ENCODE assay signal across 12 cellular contexts in genomic region chr2:103132536-103133217, GRCh38.
DNase-seq lines count a peak whose midpoint lies in the region; ATAC-seq and TF ChIP-seq lines count a peak whose summit lies in the region.
"Had no signal": no experiment of that assay in that cellular context is flagged by ENCODE, and none has a peak within 500 bp of the region (broad histone marks: within the 10 kb centered on the region; RNA-seq: fewer than 3 reads in every experiment).

No MANE protein-coding gene starts in this region.

- no peaks in the 10 kb centered on the region for H3K27me3 Mint-ChIP-seq in natural killer cell (ENCODE audit: low read depth in 2 of 2)

- no peaks in the 10 kb centered on the region for H3K9me3 ChIP-seq in testis
- H3K9me3 ChIP-seq: colonic mucosa, lower lobe of right lung had no signal

- no peaks in the 10 kb centered on the region for H3K27me3 ChIP-seq in testis
- H3K27me3 ChIP-seq: colonic mucosa had no signal

- H3K4me3 ChIP-seq in testis = no peak overlapping the region
- H3K4me3 ChIP-seq: colonic mucosa, lower lobe of right lung, PC-9 had no signal

- H3K4me1 Mint-ChIP-seq in natural killer cell = peaks cover 30 to 32% of the 10 kb centered on the region in 2 donors

- H3K36me3 ChIP-seq in testis (ENCODE audit: low read depth, missing control alignments) = no peaks in the 10 kb centered on the region
- H3K36me3 ChIP-seq: colonic mucosa, lower lobe of right lung had no signal

- peak; percentile 99 for ATAC-seq in GM19395 (IDR thresholded peaks at IDR 0.05; ENCODE audit: unreplicated experiment)
- ATAC-seq in HG02588 (IDR thresholded peaks at IDR 0.05; ENCODE audit: unreplicated experiment) = peak; percentile 93
- ATAC-seq in HG03442 (IDR thresholded peaks at IDR 0.05; ENCODE audit: unreplicated experiment) = peak; percentile 99
- peak; percentile 97 to 100 (median 99) for ATAC-seq in natural killer cell
- ATAC-seq: lower lobe of right lung had no signal

- H3K27ac ChIP-seq in testis = no peak overlapping the region
- H3K27ac ChIP-seq: colonic mucosa, lower lobe of right lung, PC-9 had no signal

- H3K36me3 Mint-ChIP-seq in natural killer cell = peaks cover 8% of the 10 kb centered on the region

- whole genome bisulfite sequencing in testis, 2 donors = 62 to 66% methylated on average over 2 of the region's 2 CpGs

- DNase-seq in natural killer cell = peak; percentile 37
- no peak for DNase-seq in SIG-M5 (lab: John Stamatoyannopoulos, UW)
- no peak for DNase-seq in HuH-7 (ENCODE audit: low spot score)
- DNase-seq in testis = no peak
- DNase-seq: activated gamma-delta T cell, colonic mucosa, lower lobe of right lung, NCI-H146, PC-9 had no signal

- H3K27ac Mint-ChIP-seq in natural killer cell = peak overlapping the region; percentile 88 to 90

- peak overlapping the region; percentile 87 for H3K4me3 Mint-ChIP-seq in natural killer cell

- intact Hi-C loops in natural killer cell (cut with micrococcal nuclease) (no loop called here), testis (cut with DNase I; ENCODE audit: low total_unique reads) (no loop called here)

- no peaks in the 10 kb centered on the region for H3K9me3 Mint-ChIP-seq in natural killer cell

- TF ChIP-seq CTCF in natural killer cell (IDR thresholded peaks at IDR 0.05) = no peak
- no peak for TF ChIP-seq CTCF in testis (IDR thresholded peaks at IDR 0.05)

- no peaks in the 10 kb centered on the region for H3K4me1 ChIP-seq in testis
- H3K4me1 ChIP-seq: colonic mucosa, lower lobe of right lung had no signal

- no peak for TF ChIP-seq POLR2A in testis (IDR thresholded peaks at IDR 0.05)
